Comparison of ENCODE assay signal across 11 cellular contexts in genomic region chr2:148965596-148966431, GRCh38.
DNase-seq lines count a peak whose midpoint lies in the region; ATAC-seq and TF ChIP-seq lines count a peak whose summit lies in the region.
"Had no signal": no experiment of that assay in that cellular context is flagged by ENCODE, and none has a peak within 500 bp of the region (broad histone marks: within the 10 kb centered on the region; RNA-seq: fewer than 3 reads in every experiment).

No MANE protein-coding gene starts in this region.

- no peaks in the 10 kb centered on the region for H3K9me3 ChIP-seq in thyroid gland

- H3K36me3 Mint-ChIP-seq in activated naive CD4-positive, alpha-beta T cell treated with anti-CD3 and anti-CD28 coated beads, Interleukin-2, amount 10 ng/mL, durations not matched to agents 7 days and 5 days = peaks cover 2% of the 10 kb centered on the region

- no peaks in the 10 kb centered on the region for H3K36me3 ChIP-seq in thyroid gland

- H3K27ac ChIP-seq in thyroid gland = peak overlapping the region in 1 of 3 donors; percentile 22

- no peak overlapping the region for H3K27ac Mint-ChIP-seq in activated naive CD4-positive, alpha-beta T cell treated with anti-CD3 and anti-CD28 coated beads, Interleukin-2, amount 10 ng/mL, durations not matched to agents 7 days and 5 days

- peaks cover 3% of the 10 kb centered on the region for H3K4me1 Mint-ChIP-seq in activated naive CD4-positive, alpha-beta T cell treated with anti-CD3 and anti-CD28 coated beads, Interleukin-2, amount 10 ng/mL, durations not matched to agents 7 days and 5 days

- DNase-seq in NB4 (ENCODE audit: low read depth) (peak; percentile 95), SIG-M5 treated with dmso at 0.1 percent for 504 hours (lab: John Stamatoyannopoulos, UW; ENCODE audit: unreplicated experiment) (peak; percentile 79), thyroid gland (peak; percentile 27 to 41), NK-92 (lab: John Stamatoyannopoulos, UW; ENCODE audit: unreplicated experiment) (no peak)
- DNase-seq in activated naive CD4-positive, alpha-beta T cell (lab: John Stamatoyannopoulos, UW) = no peak
- DNase-seq in activated naive CD4-positive, alpha-beta T cell treated with anti-CD3 and anti-CD28 coated beads, Interleukin-2, amount 10 ng/mL, durations not matched to agents 7 days and 5 days = no peak
- DNase-seq: activated CD4-positive, alpha-beta T cell treated with anti-CD3 and anti-CD28 coated beads, Interleukin-2, amount 50 U/mL, for 1 hour; naive thymus-derived CD8-positive, alpha-beta T cell; stimulated activated CD4-positive, alpha-beta T cell treated with anti-CD3 and anti-CD28 coated beads, Interleukin-12 subunit alpha, Interleukin-12 subunit beta, amount 100 ng/mL, for 4 hours; stimulated activated naive CD8-positive, alpha-beta T cell treated with anti-CD3 and anti-CD28 coated beads, Interleukin-15, amount 100 ng/mL, for 72 hours had no signal

- TF ChIP-seq POLR2A in NB4 (IDR thresholded peaks at IDR 0.05; ENCODE audit: extremely low read depth, insufficient read length) (peak; percentile 24), thyroid gland (IDR thresholded peaks at IDR 0.05) (no peak)

- WGBS in thyroid gland, 2 donors = 41 to 53% methylated on average over 12 of the region's 12 CpGs

- H3K9me3 Mint-ChIP-seq in activated naive CD4-positive, alpha-beta T cell treated with anti-CD3 and anti-CD28 coated beads, Interleukin-2, amount 10 ng/mL, durations not matched to agents 7 days and 5 days = no peaks in the 10 kb centered on the region
- H3K9me3 Mint-ChIP-seq: naive thymus-derived CD8-positive, alpha-beta T cell; stimulated activated naive CD8-positive, alpha-beta T cell treated with anti-CD3 and anti-CD28 coated beads, Interleukin-15, amount 100 ng/mL, for 72 hours had no signal

- peaks cover 12 to 17% of the 10 kb centered on the region in 2 donors for H3K4me1 ChIP-seq in thyroid gland

- intact Hi-C loops in thyroid gland (cut with DNase I) = no loop called here

- H3K27me3 Mint-ChIP-seq in activated naive CD4-positive, alpha-beta T cell treated with anti-CD3 and anti-CD28 coated beads, Interleukin-2, amount 10 ng/mL, durations not matched to agents 7 days and 5 days = no peaks in the 10 kb centered on the region
- H3K27me3 Mint-ChIP-seq: stimulated activated naive CD8-positive, alpha-beta T cell treated with anti-CD3 and anti-CD28 coated beads, Interleukin-15, amount 100 ng/mL, for 72 hours had no signal

- no peak overlapping the region for H3K4me3 ChIP-seq in NB4 (ENCODE audit: low read depth, low read length)
- H3K4me3 ChIP-seq in thyroid gland (replicated peaks in 1 of 3) = no peak overlapping the region

- peak; percentile 63 for ATAC-seq in GM19463 (IDR thresholded peaks at IDR 0.05; ENCODE audit: unreplicated experiment)
- ATAC-seq: naive thymus-derived CD8-positive, alpha-beta T cell; stimulated activated naive CD8-positive, alpha-beta T cell treated with anti-CD3 and anti-CD28 coated beads, Interleukin-15, amount 100 ng/mL, for 72 hours had no signal

- TF ChIP-seq CTCF in NB4 (IDR thresholded peaks at IDR 0.05; ENCODE audit: low read depth, low read length) (no peak), thyroid gland (IDR thresholded peaks at IDR 0.05) (no peak)

- CTCF ChIA-PET in activated naive CD4-positive, alpha-beta T cell treated with anti-CD3 and anti-CD28 coated beads, Interleukin-2, amount 10 ng/mL, durations not matched to agents 7 days and 5 days (lab: Charles Lee) = no interaction called here

- H3K27me3 ChIP-seq in thyroid gland = no peaks in the 10 kb centered on the region

- H3K4me3 Mint-ChIP-seq in activated naive CD4-positive, alpha-beta T cell treated with anti-CD3 and anti-CD28 coated beads, Interleukin-2, amount 10 ng/mL, durations not matched to agents 7 days and 5 days = no peak overlapping the region
- H3K4me3 Mint-ChIP-seq: naive thymus-derived CD8-positive, alpha-beta T cell; stimulated activated naive CD8-positive, alpha-beta T cell treated with anti-CD3 and anti-CD28 coated beads, Interleukin-15, amount 100 ng/mL, for 72 hours had no signal

Comparison
In these comparisons a context has a peak if more than half of its experiments do, and no peak if none do; other contexts are left out.
1. DNase-seq: peak in NB4 (single experiment), SIG-M5 treated with dmso at 0.1 percent for 504 hours (single experiment) and thyroid gland (2 of 2); none in activated naive CD4-positive, alpha-beta T cell (0 of 4), NK-92 (single experiment) and activated naive CD4-positive, alpha-beta T cell treated with anti-CD3 and anti-CD28 coated beads, Interleukin-2, amount 10 ng/mL, durations not matched to agents 7 days and 5 days (single experiment).